Comparison of ENCODE assay signal across 10 cellular contexts in genomic region chr2:20682166-20682565, GRCh38. TPM values are rescaled to one million over a fixed set of nuclear protein-coding genes. Genes with fewer than 3 reads are reported as not detected.
A peak's percentile ranks its signal among the peaks of the same experiment; 100 is the strongest.
DNase-seq lines count a peak whose midpoint lies in the region; ATAC-seq and TF ChIP-seq lines count a peak whose summit lies in the region.
"Had no signal": no experiment of that assay in that cellular context is flagged by ENCODE, and none has a peak within 500 bp of the region (broad histone marks: within the 10 kb centered on the region; RNA-seq: fewer than 3 reads in every experiment).

No MANE protein-coding gene starts in this region.

- intact Hi-C loops in IMR-90 (cut with micrococcal nuclease), result loop anchor here (1.0 to 2.0 kb wide), 2 partner anchors 141 to 281 kb away; partner anchors contain the start of gene LDAH

- no peaks in the 10 kb centered on the region for H3K79me1 ChIP-seq in IMR-90 (ENCODE audit: low read depth in 1 of 2, low read length in 2 of 2)

- H2BK5ac ChIP-seq in IMR-90 (ENCODE audit: low read depth, low read length, poor library complexity, severe bottlenecking), result no peak overlapping the region

- H3K14ac ChIP-seq in IMR-90 (replicated peaks; ENCODE audit: low read depth, low read length), result no peak overlapping the region

- no peaks in the 10 kb centered on the region for H3K9me1 ChIP-seq in IMR-90 (ENCODE audit: insufficient read depth, low read length)

- no peak overlapping the region for H2AK9ac ChIP-seq in IMR-90 (replicated peaks; ENCODE audit: low read depth, low read length, poor library complexity)

- H3K9me3 ChIP-seq in IMR-90 (ENCODE audit: control insufficient read depth, insufficient read depth, low read length), result no peaks in the 10 kb centered on the region

- no TSS peak for BruUV-seq in IMR-90 (replicated peaks; lab: Mats Ljungman, UMichigan)

- 80% methylated on average over 1 of the region's 6 CpGs; no CpG with 5 or more reads in 1 of the 2 experiments for WGBS in IMR-90 (ENCODE audit: extremely low coverage in 2 of 2, insufficient read length in 1 of 2), 2 experiments

- H3K4me1 ChIP-seq in IMR-90 (ENCODE audit: control insufficient read depth, insufficient read depth, low read length), result no peaks in the 10 kb centered on the region

- H4K20me1 ChIP-seq in IMR-90 (ENCODE audit: insufficient read depth, low read length), result no peaks in the 10 kb centered on the region

- H2AFZ ChIP-seq in IMR-90 (replicated peaks; ENCODE audit: low read length, poor library complexity), result no peak overlapping the region

- TF ChIP-seq CTCF in IMR-90 (conservative IDR thresholded peaks at IDR 0.05; ENCODE audit: low read depth, low read length) (peak; percentile 64), chondrocyte (IDR thresholded peaks at IDR 0.05) (peak; percentile 84), nephron (IDR thresholded peaks at IDR 0.05; ENCODE audit: unreplicated experiment in 3 of 3) (peak; percentile 23 to 43 (median 34))

- no peak overlapping the region for H2BK120ac ChIP-seq in IMR-90 (ENCODE audit: low read depth, low read length)

- peak; percentile 68 for TF ChIP-seq RAD21 in IMR-90 (IDR thresholded peaks at IDR 0.05; ENCODE audit: low read length)

- H2AK5ac ChIP-seq in IMR-90 (ENCODE audit: low read depth, low read length), result no peak overlapping the region

- H3K4me1 Mint-ChIP-seq in chondrocyte (ENCODE audit: low read depth), result peaks cover 10% of the 10 kb centered on the region
- peaks cover 4% of the 10 kb centered on the region for H3K4me1 Mint-ChIP-seq in nephron

- DNase-seq in COLO668 (lab: John Stamatoyannopoulos, UW; ENCODE audit: unreplicated experiment), result peak; percentile 11
- DNase-seq in IMR-90, result peak; percentile 23
- DNase-seq in chondrocyte (ENCODE audit: low spot score), result no peak
- no peak for DNase-seq in mucosa of gallbladder (ENCODE audit: low spot score)
- no peak for DNase-seq in NCI-H748 treated with DMSO at 0.1 percent for 48 hours (lab: John Stamatoyannopoulos, UW)
- no peak for DNase-seq in activated gamma-delta T cell treated with Interleukin-2 at 50 U/mL for 16 hours
- DNase-seq: hypothalamus, RPMI8226 had no signal

- no peak overlapping the region for H4K8ac ChIP-seq in IMR-90 (ENCODE audit: low read depth in 2 of 2, low read length in 2 of 2)

- H3K27ac ChIP-seq in IMR-90 (ENCODE audit: insufficient read depth, low read length), result no peak overlapping the region

- no peak overlapping the region for H3K23ac ChIP-seq in IMR-90 (ENCODE audit: low read depth, low read length)

- H4K91ac ChIP-seq in IMR-90 (ENCODE audit: insufficient read depth, low read depth, low read length), result no peak overlapping the region

- dilution Hi-C loops in IMR-90 (cut with HindIII; ENCODE audit: low sequenced_read_pairs, unreplicated experiment), result loop anchor here (25.0 kb wide), 1 partner anchor 255 kb away; no protein-coding TSS in a partner anchor

- no peak overlapping the region for H3K4me3 Mint-ChIP-seq in chondrocyte (ENCODE audit: unreplicated experiment)
- no peak overlapping the region for H3K4me3 Mint-ChIP-seq in nephron

- H3K4me2 ChIP-seq in IMR-90 (ENCODE audit: low read depth, low read length), result no peak overlapping the region

- H3K9ac ChIP-seq in IMR-90 (ENCODE audit: low read depth, low read length), result no peak overlapping the region

- H3K9me3 Mint-ChIP-seq in chondrocyte (ENCODE audit: low read depth), result no peaks in the 10 kb centered on the region
- H3K9me3 Mint-ChIP-seq in nephron, result no peaks in the 10 kb centered on the region

- no peak overlapping the region for H2BK20ac ChIP-seq in IMR-90 (ENCODE audit: low read depth, low read length)

- H3K27ac Mint-ChIP-seq in chondrocyte (ENCODE audit: unreplicated experiment) (peak overlapping the region; percentile 45), nephron (no peak overlapping the region)

- POLR2A ChIA-PET in IMR-90 (lab: Charles Lee; ENCODE audit: unreplicated experiment), result no interaction called here

- H3K4ac ChIP-seq in IMR-90 (ENCODE audit: low read depth, low read length), result no peak overlapping the region

- H3K36me3 ChIP-seq in IMR-90 (ENCODE audit: control insufficient read depth, insufficient read depth, low read length), result peaks cover 2% of the 10 kb centered on the region

- CTCF ChIA-PET in IMR-90 (lab: Yijun Ruan, JAX), result interaction anchor here (1.0 to 1.5 kb wide), 3 partner anchors 9 to 51 kb away, joined by 3 to 4 read pairs (median 3); no protein-coding TSS in a partner anchor

- peaks cover 16% of the 10 kb centered on the region for H3K36me3 Mint-ChIP-seq in chondrocyte (ENCODE audit: low read depth)
- peaks cover 58% of the 10 kb centered on the region for H3K36me3 Mint-ChIP-seq in nephron (ENCODE audit: low read depth)

- TF ChIP-seq POLR2A in IMR-90 (IDR thresholded peaks at IDR 0.05; ENCODE audit: low read depth, low read length), result no peak

- no peak overlapping the region for H3K18ac ChIP-seq in IMR-90 (ENCODE audit: low read depth, low read length)

- H3K27me3 Mint-ChIP-seq in chondrocyte (ENCODE audit: low read depth) (no peaks in the 10 kb centered on the region), nephron (ENCODE audit: low read depth) (peaks cover 6% of the 10 kb centered on the region)

- in situ Hi-C loops in IMR-90 (cut with MboI; ENCODE audit: low sequenced_read_pairs), result no loop called here

- H4K5ac ChIP-seq in IMR-90 (ENCODE audit: low read depth, low read length), result no peak overlapping the region

- H3K27me3 ChIP-seq in IMR-90 (ENCODE audit: control insufficient read depth, insufficient read depth, low read length), result no peaks in the 10 kb centered on the region

- H2BK15ac ChIP-seq in IMR-90 (ENCODE audit: low read depth, low read length), result no peak overlapping the region

- ATAC-seq in IMR-90 (ENCODE audit: low read depth), result peak; percentile 84
- no peak for ATAC-seq in GM18511 (IDR thresholded peaks at IDR 0.05; ENCODE audit: unreplicated experiment)

- no peak overlapping the region for H3K4me3 ChIP-seq in IMR-90 (ENCODE audit: insufficient read depth, low read depth, low read length)

- H3K56ac ChIP-seq in IMR-90 (ENCODE audit: extremely low read depth, insufficient read depth, low read length), result no peak overlapping the region

TF ChIP-seq in IMR-90, 13 proteins besides CTCF, POLR2A, EP300 and RAD21:
- TF ChIP-seq SMC3 (IDR thresholded peaks at IDR 0.05; ENCODE audit: low read depth, low read length) (peak; percentile 68), MAFK (IDR thresholded peaks at IDR 0.05; ENCODE audit: low read depth, low read length) (no peak), CEBPB (IDR thresholded peaks at IDR 0.05; ENCODE audit: low read depth, low read length) (no peak), ELK1 (IDR thresholded peaks at IDR 0.05; ENCODE audit: borderline replicate concordance, low read depth, low read length) (no peak)

RNA-seq across cellular contexts. Expression of gene GDF7, which starts 15.2 kb away (rescaled TPM):
- under 0.01 TPM in 2 replicates for total RNA-seq in IMR-90 (2012; rRNA removed)
- polyA plus RNA-seq in IMR-90 (2012; rRNA removed), result 0.02 TPM in 1 of 2 replicates, not detected in the other
- polyA plus RNA-seq in IMR-90 (2012; cell fraction: cytosol; rRNA removed), result under 0.01 and 0.01 TPM in 2 replicates
- 0.03 and 0.10 TPM in 2 replicates for polyA plus RNA-seq in IMR-90 (2012; cell fraction: nucleus; rRNA removed; ENCODE audit: low replicate concordance)
- 10.9 to 12.8 TPM (median 12.6 TPM) in 3 replicates for total RNA-seq in chondrocyte
- 2.5 TPM for total RNA-seq in mucosa of gallbladder

RNA-seq across cellular contexts. Expression of gene HS1BP3, which starts 31.3 kb away (rescaled TPM):
- 9.0 and 10.3 TPM in 2 replicates for total RNA-seq in IMR-90 (2012; rRNA removed)
- 13.6 and 14.8 TPM in 2 replicates for polyA plus RNA-seq in IMR-90 (2012; rRNA removed)
- 12.6 and 13.7 TPM in 2 replicates for polyA plus RNA-seq in IMR-90 (2012; cell fraction: cytosol; rRNA removed)
- polyA plus RNA-seq in IMR-90 (2012; cell fraction: nucleus; rRNA removed; ENCODE audit: low replicate concordance), result 34.4 and 38.9 TPM in 2 replicates
- 24.6 to 33.8 TPM (median 33.2 TPM) in 3 replicates for total RNA-seq in chondrocyte
- total RNA-seq in mucosa of gallbladder, result 50.3 TPM

Comparison
In these comparisons a context has a peak if more than half of its experiments do, and no peak if none do; other contexts are left out.
1. DNase-seq: peak in COLO668 (single experiment) and IMR-90 (single experiment); none in chondrocyte (single experiment), mucosa of gallbladder (single experiment), NCI-H748 treated with DMSO at 0.1 percent for 48 hours (single experiment) and activated gamma-delta T cell treated with Interleukin-2 at 50 U/mL for 16 hours (single experiment).
2. CTCF ChIP-seq: peak in every context shown above with its lines; median percentile 84 in chondrocyte; 64 in IMR-90; 34 in nephron.